Comparison of ENCODE assay signal across 9 cellular contexts in genomic region chr3:165196577-165197561, GRCh38. TPM values are rescaled to one million over a fixed set of nuclear protein-coding genes. Genes with fewer than 3 reads are reported as not detected.
DNase-seq lines count a peak whose midpoint lies in the region; TF ChIP-seq lines count a peak whose summit lies in the region.
"Had no signal": no experiment of that assay in that cellular context is flagged by ENCODE, and none has a peak within 500 bp of the region (broad histone marks: within the 10 kb centered on the region; RNA-seq: fewer than 3 reads in every experiment).

No MANE protein-coding gene starts in this region.

- H3K27ac Mint-ChIP-seq in activated T-helper 1 cell treated with anti-CD3 and anti-CD28 coated beads, Interleukin-12 subunit alpha, Interleukin-12 subunit beta, Interleukin-2, Interleukin-4 antibody, amounts not matched to agents 30 ng/mL and 10 ng/mL and 1 ng/mL, durations not matched to agents 14 hours and 24 hours and 36 hours: no peak overlapping the region

- H3K36me3 ChIP-seq in spleen: no peaks in the 10 kb centered on the region
- H3K36me3 ChIP-seq: BLaER1 treated with 17β-estradiol and CSF1 and Interleukin-3, amounts not matched to agents 10 nM and 100 nM had no signal

- H3K9me3 ChIP-seq in iPS-18c (ENCODE audit: control insufficient read depth, insufficient read depth, low read length) (no peaks in the 10 kb centered on the region), spleen (no peaks in the 10 kb centered on the region)

- TF ChIP-seq CTCF in spleen (IDR thresholded peaks at IDR 0.05 in 8 of 11, conservative IDR thresholded peaks at IDR 0.05 in 3 of 11): no peak
- TF ChIP-seq CTCF in lower leg skin (IDR thresholded peaks at IDR 0.05): no peak

- DNase-seq in NCI-H510A treated with DMSO at 0.1 percent for 48 hours (lab: John Stamatoyannopoulos, UW) (peak; percentile 17), NCI-H510A (lab: John Stamatoyannopoulos, UW) (no peak), spleen (no peak), SW480 (ENCODE audit: low spot score) (no peak), lower leg skin (ENCODE audit: low spot score in 2 of 2) (no peak), dermis blood vessel endothelial cell (no peak)
- DNase-seq in activated T-helper 1 cell treated with anti-CD3 and anti-CD28 coated beads, Interleukin-12 subunit alpha, Interleukin-12 subunit beta, Interleukin-2, Interleukin-4 antibody, amounts not matched to agents 30 ng/mL and 10 ng/mL and 1 ng/mL, durations not matched to agents 14 hours and 24 hours and 36 hours (ENCODE audit: low spot score): no peak

- H3K4me1 ChIP-seq in spleen: peaks cover 0 to 32% (median 15%) of the 10 kb centered on the region in 6 donors
- H3K4me1 ChIP-seq: BLaER1 treated with 17β-estradiol and CSF1 and Interleukin-3, amounts not matched to agents 10 nM and 100 nM had no signal

- peak overlapping the region; percentile 46 for H3K4me3 Mint-ChIP-seq in activated T-helper 1 cell treated with anti-CD3 and anti-CD28 coated beads, Interleukin-12 subunit alpha, Interleukin-12 subunit beta, Interleukin-2, Interleukin-4 antibody, amounts not matched to agents 30 ng/mL and 10 ng/mL and 1 ng/mL, durations not matched to agents 14 hours and 24 hours and 36 hours

- peaks cover 54% of the 10 kb centered on the region for H3K27me3 Mint-ChIP-seq in activated T-helper 1 cell treated with anti-CD3 and anti-CD28 coated beads, Interleukin-12 subunit alpha, Interleukin-12 subunit beta, Interleukin-2, Interleukin-4 antibody, amounts not matched to agents 30 ng/mL and 10 ng/mL and 1 ng/mL, durations not matched to agents 14 hours and 24 hours and 36 hours (ENCODE audit: insufficient read depth)

- intact Hi-C loops in activated T-helper 1 cell treated with anti-CD3 and anti-CD28 coated beads, Interleukin-12 subunit alpha, Interleukin-12 subunit beta, Interleukin-2, Interleukin-4 antibody, amounts not matched to agents 30 ng/mL and 10 ng/mL and 1 ng/mL, durations not matched to agents 14 hours and 24 hours and 36 hours (cut with micrococcal nuclease): no loop called here
- intact Hi-C loops in spleen (cut with DNase I; ENCODE audit: low total_unique reads) (no loop called here), lower leg skin (cut with DNase I; ENCODE audit: low total_unique reads) (no loop called here)

- no peak overlapping the region for H3K27ac ChIP-seq in spleen
- H3K27ac ChIP-seq: BLaER1 treated with 17β-estradiol and CSF1 and Interleukin-3, amounts not matched to agents 10 nM and 100 nM had no signal

- H3K36me3 Mint-ChIP-seq in activated T-helper 1 cell treated with anti-CD3 and anti-CD28 coated beads, Interleukin-12 subunit alpha, Interleukin-12 subunit beta, Interleukin-2, Interleukin-4 antibody, amounts not matched to agents 30 ng/mL and 10 ng/mL and 1 ng/mL, durations not matched to agents 14 hours and 24 hours and 36 hours (ENCODE audit: low read depth): peaks cover 2% of the 10 kb centered on the region

- H3K4me1 Mint-ChIP-seq in activated T-helper 1 cell treated with anti-CD3 and anti-CD28 coated beads, Interleukin-12 subunit alpha, Interleukin-12 subunit beta, Interleukin-2, Interleukin-4 antibody, amounts not matched to agents 30 ng/mL and 10 ng/mL and 1 ng/mL, durations not matched to agents 14 hours and 24 hours and 36 hours (ENCODE audit: low read depth): no peaks in the 10 kb centered on the region

- TF ChIP-seq POLR2A in spleen (IDR thresholded peaks at IDR 0.05) (no peak), lower leg skin (IDR thresholded peaks at IDR 0.05) (no peak)

- H3K9me3 Mint-ChIP-seq in activated T-helper 1 cell treated with anti-CD3 and anti-CD28 coated beads, Interleukin-12 subunit alpha, Interleukin-12 subunit beta, Interleukin-2, Interleukin-4 antibody, amounts not matched to agents 30 ng/mL and 10 ng/mL and 1 ng/mL, durations not matched to agents 14 hours and 24 hours and 36 hours: no peaks in the 10 kb centered on the region

- H3K27me3 ChIP-seq in spleen (replicated peaks in 1 of 7): peaks cover 0 to 70% (median 60%) of the 10 kb centered on the region in 7 donors
- H3K27me3 ChIP-seq: BLaER1 treated with 17β-estradiol and CSF1 and Interleukin-3, amounts not matched to agents 10 nM and 100 nM had no signal

- 3 to 11% (median 7%) methylated on average over 38 to 52 of the region's 52 CpGs for WGBS in spleen, 5 donors
- 4 to 6% methylated on average over 51 to 52 of the region's 52 CpGs for WGBS in lower leg skin, 2 donors

- H3K4me3 ChIP-seq in iPS-18c (ENCODE audit: insufficient read depth, low read depth, low read length) (peak overlapping the region; percentile 69), spleen (peak overlapping the region in 5 of 8 donors; percentile 14 to 59 (median 22)), lower leg skin (ENCODE audit: low read depth, poor library complexity, severe bottlenecking) (no peak overlapping the region)
- H3K4me3 ChIP-seq: BLaER1 treated with 17β-estradiol and CSF1 and Interleukin-3, amounts not matched to agents 10 nM and 100 nM had no signal

RNA-seq across cellular contexts. Expression of gene SLITRK3, which starts 0.7 kb away (rescaled TPM):
- total RNA-seq in activated T-helper 1 cell treated with anti-CD3 and anti-CD28 coated beads, Interleukin-12 subunit alpha, Interleukin-12 subunit beta, Interleukin-2, Interleukin-4 antibody, amounts not matched to agents 30 ng/mL and 10 ng/mL and 1 ng/mL, durations not matched to agents 14 hours and 24 hours and 36 hours: not detected in 2 replicates
- total RNA-seq in spleen (not detected), lower leg skin (under 1 TPM in 1 of 4 donors, not detected in 3; 0.08 TPM), dermis blood vessel endothelial cell (not detected in 2 replicates)
- polyA plus RNA-seq in spleen: not detected
